Comparison of ENCODE assay signal across 12 cellular contexts in genomic region chr5:93602261-93603149, GRCh38. TPM values are rescaled to one million over a fixed set of nuclear protein-coding genes. Genes with fewer than 3 reads are reported as not detected.
A peak's percentile ranks its signal among the peaks of the same experiment; 100 is the strongest.
DNase-seq lines count a peak whose midpoint lies in the region; ATAC-seq and TF ChIP-seq lines count a peak whose summit lies in the region.
"Had no signal": no experiment of that assay in that cellular context is flagged by ENCODE, and none has a peak within 500 bp of the region (broad histone marks: within the 10 kb centered on the region; RNA-seq: fewer than 3 reads in every experiment).

No MANE protein-coding gene starts in this region.

- H3K36me3 Mint-ChIP-seq in GM23338 (ENCODE audit: low read depth) (peaks cover 3% of the 10 kb centered on the region; the same call in 2 of the 3 replicates), endodermal cell (ENCODE audit: low read depth) (no peaks in the 10 kb centered on the region)
- H3K36me3 Mint-ChIP-seq: CD4-positive, CD25-positive, alpha-beta regulatory T cell had no signal

- H3F3A ChIP-seq in GM23338 (replicated peaks; ENCODE audit: low read depth) (peaks cover 37% of the 10 kb centered on the region), neural cell (ENCODE audit: insufficient read depth, low read length, poor library complexity, severe bottlenecking) (no peaks in the 10 kb centered on the region)

- H4K20me1 ChIP-seq in GM23338 (replicated peaks; ENCODE audit: insufficient read depth) (peaks cover 38% of the 10 kb centered on the region), neural cell (ENCODE audit: insufficient read depth) (no peaks in the 10 kb centered on the region)

- DNase-seq in GM23338 (ENCODE audit: low spot score) (peak; percentile 87), NCI-H69 (lab: John Stamatoyannopoulos, UW) (peak; percentile 99), endodermal cell (peak; percentile 86), putamen (ENCODE audit: low spot score) (no peak)
- DNase-seq: CD4-positive, CD25-positive, alpha-beta regulatory T cell; midbrain; uterus had no signal

- H3K27me3 ChIP-seq in GM23338 (ENCODE audit: insufficient read depth) (peaks cover 100% of the 10 kb centered on the region), endodermal cell (ENCODE audit: control insufficient read depth, insufficient read depth, low read length, poor library complexity, severe bottlenecking) (peaks cover 100% of the 10 kb centered on the region), neural cell (ENCODE audit: insufficient read depth, low read depth, low read length) (peaks cover 100% of the 10 kb centered on the region)

- no peak overlapping the region for H3K27ac ChIP-seq in GM23338 (ENCODE audit: low read depth)
- peak overlapping the region; percentile 88 for H3K27ac ChIP-seq in endodermal cell (ENCODE audit: low read depth, low read length)
- no peak overlapping the region for H3K27ac ChIP-seq in neural cell (ENCODE audit: low read length)
- H3K27ac ChIP-seq: uterus had no signal

- no peaks in the 10 kb centered on the region for H3K36me3 ChIP-seq in GM23338 (ENCODE audit: insufficient read depth)
- H3K36me3 ChIP-seq in endodermal cell (ENCODE audit: control insufficient read depth, insufficient read depth, low read length), result no peaks in the 10 kb centered on the region
- H3K36me3 ChIP-seq in neural cell (ENCODE audit: insufficient read depth, low read length), result no peaks in the 10 kb centered on the region
- H3K36me3 ChIP-seq: HAP-1, uterus had no signal

- H3K4me2 ChIP-seq in GM23338, result peak overlapping the region; percentile 74
- no peak overlapping the region for H3K4me2 ChIP-seq in neural cell (ENCODE audit: low read length)

- no peak for TF ChIP-seq CTCF in GM23338 (conservative IDR thresholded peaks at IDR 0.05; ENCODE audit: low read depth in 2 of 2)
- TF ChIP-seq CTCF in endodermal cell (conservative IDR thresholded peaks at IDR 0.05), result peak; percentile 19
- TF ChIP-seq CTCF in neural cell (IDR thresholded peaks at IDR 0.05; ENCODE audit: poor library complexity, severe bottlenecking), result no peak

- H3K79me2 ChIP-seq in GM23338 (replicated peaks; ENCODE audit: insufficient read depth) (no peaks in the 10 kb centered on the region), neural cell (replicated peaks; ENCODE audit: insufficient read depth, low read length) (no peaks in the 10 kb centered on the region)

- H3K9me2 ChIP-seq in GM23338 (ENCODE audit: insufficient read depth), result no peaks in the 10 kb centered on the region
- no peaks in the 10 kb centered on the region for H3K9me2 ChIP-seq in neural cell (ENCODE audit: insufficient read depth, low read length)

- no peak for TF ChIP-seq RAD21 in neural cell (conservative IDR thresholded peaks at IDR 0.05)

- H3K9ac ChIP-seq in endodermal cell (ENCODE audit: extremely low read depth, low read length, poor library complexity, severe bottlenecking), result no peak overlapping the region
- H3K9ac ChIP-seq in neural cell (ENCODE audit: low read length), result no peak overlapping the region

- peak; percentile 67 for ATAC-seq in GM23338
- no peak for ATAC-seq in GM21515 (IDR thresholded peaks at IDR 0.05; ENCODE audit: unreplicated experiment)
- ATAC-seq in GM18907 (IDR thresholded peaks at IDR 0.05; ENCODE audit: unreplicated experiment), result no peak
- no peak for ATAC-seq in HG02870 (IDR thresholded peaks at IDR 0.05; ENCODE audit: unreplicated experiment)

- TF ChIP-seq EP300 in neural cell (conservative IDR thresholded peaks at IDR 0.05; ENCODE audit: poor library complexity, severe bottlenecking), result no peak

- H3K4me3 ChIP-seq in GM23338 (peak overlapping the region; percentile 42), endodermal cell (ENCODE audit: low read length) (peak overlapping the region; percentile 56), neural cell (ENCODE audit: low read length) (no peak overlapping the region)
- H3K4me3 ChIP-seq: HAP-1, uterus had no signal

- no peak overlapping the region for H3K27ac Mint-ChIP-seq in GM23338
- no peak overlapping the region for H3K27ac Mint-ChIP-seq in endodermal cell

- H3K4me1 Mint-ChIP-seq in GM23338 (peaks cover 28% of the 10 kb centered on the region), endodermal cell (peaks cover 23% of the 10 kb centered on the region)

- H3K9me3 ChIP-seq in endodermal cell (ENCODE audit: control insufficient read depth, low read length), result peaks cover 6% of the 10 kb centered on the region
- H3K9me3 ChIP-seq in neural cell (ENCODE audit: low read length), result no peaks in the 10 kb centered on the region
- H3K9me3 ChIP-seq: HAP-1, uterus had no signal

- H3K27me3 Mint-ChIP-seq in GM23338 (ENCODE audit: insufficient read depth, low read depth, poor library complexity) (no peaks in the 10 kb centered on the region), endodermal cell (ENCODE audit: insufficient read depth) (no peaks in the 10 kb centered on the region)

- H2AFZ ChIP-seq in GM23338, result no peak overlapping the region
- no peak overlapping the region for H2AFZ ChIP-seq in neural cell (ENCODE audit: low read depth, low read length)

- peaks cover 7% of the 10 kb centered on the region; the same call in 2 of the 3 replicates for H3K9me3 Mint-ChIP-seq in GM23338
- no peaks in the 10 kb centered on the region for H3K9me3 Mint-ChIP-seq in endodermal cell

- peaks cover 71% of the 10 kb centered on the region for H3K4me1 ChIP-seq in GM23338 (ENCODE audit: insufficient read depth)
- H3K4me1 ChIP-seq in endodermal cell (ENCODE audit: control insufficient read depth, insufficient read depth, low read length), result peaks cover 4% of the 10 kb centered on the region
- H3K4me1 ChIP-seq: uterus had no signal

- H3K4me3 Mint-ChIP-seq in GM23338 (peak overlapping the region; percentile 46), endodermal cell (peak overlapping the region; percentile 29)

- 3 to 10% methylated on average over 7 to 38 of the region's 38 CpGs for WGBS in endodermal cell (ENCODE audit: insufficient coverage in 1 of 2, insufficient read length in 1 of 2), 2 experiments

TF ChIP-seq in GM23338, 12 proteins besides CTCF, POLR2A, EP300 and RAD21:
- TF ChIP-seq EZH2phosphoT487 (IDR thresholded peaks at IDR 0.05; ENCODE audit: unreplicated experiment), result peak; percentile 44
- no peak for TF ChIP-seq NANOG (IDR thresholded peaks at IDR 0.05; ENCODE audit: borderline replicate concordance)

TF ChIP-seq in neural cell, 6 proteins besides CTCF, POLR2A, EP300 and RAD21:
- no peak for TF ChIP-seq MXI1 (conservative IDR thresholded peaks at IDR 0.05; ENCODE audit: poor library complexity, severe bottlenecking)
- peak; percentile 45 for TF ChIP-seq POLR2AphosphoS5 (IDR thresholded peaks at IDR 0.05)
- TF ChIP-seq EZH2 (IDR thresholded peaks at IDR 0.05; ENCODE audit: borderline replicate concordance, insufficient read depth, low read length, poor library complexity, severe bottlenecking), result peak; percentile 92

RNA-seq across cellular contexts. Expression of gene NR2F1, which starts 19.5 kb away (rescaled TPM):
- total RNA-seq in GM23338 (2014; rRNA removed; shearing (Covaris generic)), result not detected in 2 replicates
- polyA plus RNA-seq in GM23338 (2016; fragmentation: Nextera tagmentation; extraction: Ambion mirVana) (not detected in 2 replicates), neural cell (2.1 and 2.3 TPM in 2 replicates)
- under 1 TPM in 1 of 2 donors, not detected in 1; 0.22 TPM for total RNA-seq in endodermal cell
- polyA plus RNA-seq in endodermal cell (2013, experiment 1 of 2), result 304 TPM
- 263 TPM for polyA plus RNA-seq in endodermal cell (2013, experiment 2 of 2)
- polyA minus RNA-seq in neural cell, result 1.7 and 1.9 TPM in 2 replicates
- total RNA-seq: CD4-positive, CD25-positive, alpha-beta regulatory T cell had no signal
- polyA plus RNA-seq: CD4-positive, CD25-positive, alpha-beta regulatory T cell had no signal

RNA-seq across cellular contexts. Expression of gene NR2F1-AS1, which starts 21.5 kb away (rescaled TPM):
- 0.59 and 3.0 TPM in 2 replicates for total RNA-seq in GM23338 (2014; rRNA removed; shearing (Covaris generic))
- polyA plus RNA-seq in GM23338 (2016; fragmentation: Nextera tagmentation; extraction: Ambion mirVana), result 4.5 and 9.2 TPM in 2 replicates
- 1 to 10 TPM; 1.4 to 3.3 TPM for total RNA-seq in endodermal cell
- polyA plus RNA-seq in endodermal cell (2013, experiment 1 of 2), result 37.1 TPM
- 26.7 TPM for polyA plus RNA-seq in endodermal cell (2013, experiment 2 of 2)
- 0.24 and 0.42 TPM in 2 replicates for polyA plus RNA-seq in neural cell
- polyA minus RNA-seq in neural cell, result 0.97 and 2.0 TPM in 2 replicates
- total RNA-seq: CD4-positive, CD25-positive, alpha-beta regulatory T cell had no signal
- polyA plus RNA-seq: CD4-positive, CD25-positive, alpha-beta regulatory T cell had no signal
